Comparison of ENCODE assay signal across 10 cellular contexts in the genomic region with DNA sequence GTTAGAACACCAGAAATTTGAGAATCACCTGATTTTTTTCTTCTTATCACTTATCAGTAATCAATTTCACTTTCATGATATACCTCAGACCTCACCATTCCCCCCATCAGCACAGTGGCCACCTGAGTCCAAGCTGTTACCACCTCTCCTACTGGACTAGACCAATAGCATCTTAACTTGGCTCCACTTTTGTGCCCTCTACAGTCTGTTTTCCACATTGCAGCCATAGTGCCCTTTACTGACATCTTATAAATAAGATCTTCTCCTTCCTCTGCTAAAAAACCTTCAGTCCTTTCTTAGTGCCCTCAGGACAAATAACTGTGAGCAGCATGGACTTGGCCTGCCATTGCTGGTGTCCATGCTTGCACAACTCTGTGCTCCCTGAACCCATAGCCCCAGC.
A peak's percentile ranks its signal among the peaks of the same experiment; 100 is the strongest.
DNase-seq lines count a peak whose midpoint lies in the region; ATAC-seq, FAIRE-seq and TF ChIP-seq lines count a peak whose summit lies in the region.
"Had no signal": no experiment of that assay in that cellular context is flagged by ENCODE, and none has a peak within 500 bp of the region (broad histone marks: within the 10 kb centered on the region; RNA-seq: fewer than 3 reads in every experiment).

No MANE protein-coding gene starts in this region.

- TF ChIP-seq CTCF in Calu3 (IDR thresholded peaks at IDR 0.05; ENCODE audit: unreplicated experiment) = no peak
- peak in 38 of 56 donors; percentile 5 to 49 (median 33) for TF ChIP-seq CTCF in dorsolateral prefrontal cortex (IDR thresholded peaks at IDR 0.05 in 54 of 56, conservative IDR thresholded peaks at IDR 0.05 in 2 of 56; ENCODE audit: low read depth in 1 of 56, partially characterized antibody in 56 of 56)
- TF ChIP-seq CTCF in pancreas (IDR thresholded peaks at IDR 0.05) = peak in 1 of 4 donors; percentile 11

- no peak overlapping the region for H3K4me3 ChIP-seq in dorsolateral prefrontal cortex
- no peak overlapping the region for H3K4me3 ChIP-seq in pancreas

- H3K9me3 Mint-ChIP-seq in Calu3 (ENCODE audit: low read depth, unreplicated experiment) = no peaks in the 10 kb centered on the region
- H3K9me3 Mint-ChIP-seq: naive thymus-derived CD8-positive, alpha-beta T cell had no signal

- no peak overlapping the region for H3K27ac ChIP-seq in dorsolateral prefrontal cortex
- H3K27ac ChIP-seq in pancreas = no peak overlapping the region

- H3K36me3 Mint-ChIP-seq in Calu3 (ENCODE audit: insufficient read depth, unreplicated experiment) = peaks cover 4% of the 10 kb centered on the region
- H3K36me3 Mint-ChIP-seq: naive thymus-derived CD8-positive, alpha-beta T cell had no signal

- H3K9me3 ChIP-seq in pancreas = no peaks in the 10 kb centered on the region

- CTCF ChIA-PET in Calu3 (lab: Charles Lee) = no interaction called here

- H3K36me3 ChIP-seq in pancreas = no peaks in the 10 kb centered on the region

- H3K27me3 ChIP-seq in dorsolateral prefrontal cortex (no peaks in the 10 kb centered on the region), pancreas (no peaks in the 10 kb centered on the region)

- H3K27me3 Mint-ChIP-seq in Calu3 (ENCODE audit: unreplicated experiment) = no peaks in the 10 kb centered on the region

- intact Hi-C loops in Calu3 (cut with micrococcal nuclease; ENCODE audit: unreplicated experiment) (loop anchor here (2.0 to 10.0 kb wide), 2 partner anchors 140 to 332 kb away; no protein-coding TSS in a partner anchor), dorsolateral prefrontal cortex (cut with DNase I) (loop anchor here (5.0 to 10.0 kb wide), 3 partner anchors 139 to 456 kb away; no protein-coding TSS in a partner anchor), pancreas (cut with DNase I) (loop anchor here in 1 of 3 donors (10.0 kb wide), 1 partner anchor 322 kb away; no protein-coding TSS in a partner anchor)

- no peak for FAIRE-seq in pancreas (lab: Jason Lieb, UNC)
- FAIRE-seq in HTR-8/SVneo (lab: Jason Lieb, UNC) = no peak
- FAIRE-seq: TTC549 had no signal

- no peak overlapping the region for H3K4me3 Mint-ChIP-seq in Calu3 (ENCODE audit: low read depth, unreplicated experiment)
- H3K4me3 Mint-ChIP-seq: naive thymus-derived CD8-positive, alpha-beta T cell had no signal

- ATAC-seq in GM18867 (IDR thresholded peaks at IDR 0.05; ENCODE audit: unreplicated experiment) (peak; percentile 79), HG02885 (IDR thresholded peaks at IDR 0.05; ENCODE audit: poor library complexity, unreplicated experiment) (peak; percentile 92), pancreas (peak in 3 of 4 donors; percentile 62 to 72 (median 68))

- DNase-seq in Calu3 (peak; percentile 9), NCI-H69 (lab: John Stamatoyannopoulos, UW) (peak; percentile 30), dorsolateral prefrontal cortex (no peak), pancreas (peak in 1 of 6 donors; percentile 15), HTR-8/SVneo (ENCODE audit: insufficient read length, low spot score) (no peak), NCI-H2081 treated with DMSO at 0.1 percent for 48 hours (lab: John Stamatoyannopoulos, UW) (no peak)

- no TSS peak for BruUV-seq in Calu3 (replicated peaks; lab: Mats Ljungman, UMichigan)

- peaks cover 18% of the 10 kb centered on the region for H3K4me1 Mint-ChIP-seq in Calu3 (ENCODE audit: low read depth, unreplicated experiment)

- H3K27ac Mint-ChIP-seq in Calu3 (ENCODE audit: unreplicated experiment) = no peak overlapping the region
- H3K27ac Mint-ChIP-seq: naive thymus-derived CD8-positive, alpha-beta T cell had no signal

- H3K4me1 ChIP-seq in pancreas = no peaks in the 10 kb centered on the region

Comparison
In these comparisons a context has a peak if more than half of its experiments do, and no peak if none do; other contexts are left out.
1. DNase-seq: peak in Calu3 (single experiment) and NCI-H69 (single experiment); none in dorsolateral prefrontal cortex (0 of 10), HTR-8/SVneo (single experiment) and NCI-H2081 treated with DMSO at 0.1 percent for 48 hours (single experiment).
2. Peak in every context shown above with its lines, with median percentiles within 50 percentile points of each other: ATAC-seq.